Comparison of ENCODE assay signal across 16 cellular contexts in genomic region chr10:36448760-36449681, GRCh38.
DNase-seq lines count a peak whose midpoint lies in the region; ATAC-seq and TF ChIP-seq lines count a peak whose summit lies in the region.
"Had no signal": no experiment of that assay in that cellular context is flagged by ENCODE, and none has a peak within 500 bp of the region (broad histone marks: within the 10 kb centered on the region; RNA-seq: fewer than 3 reads in every experiment).

No MANE protein-coding gene starts in this region.

- H3K27ac Mint-ChIP-seq in chondrocyte (ENCODE audit: unreplicated experiment), result peak overlapping the region; percentile 20
- H3K27ac Mint-ChIP-seq: activated naive CD8-positive, alpha-beta T cell; naive B cell; T-helper 1 cell treated with Interleukin-12 subunit alpha and Interleukin-12 subunit beta and Interleukin-4 antibody, amounts not matched to agents 30 μg/mL and 1 μg/mL, for 36 hours had no signal

- no peaks in the 10 kb centered on the region for H3K9me3 Mint-ChIP-seq in chondrocyte (ENCODE audit: low read depth)
- H3K9me3 Mint-ChIP-seq: naive B cell had no signal

- H3K4me3 ChIP-seq in esophagus squamous epithelium (no peak overlapping the region), gastroesophageal sphincter (no peak overlapping the region)

- 61 to 64% methylated on average over 11 of the region's 11 CpGs for WGBS in esophagus squamous epithelium, 2 donors
- WGBS in gastroesophageal sphincter (ENCODE audit: low coverage in 1 of 2), 2 donors, result 77 to 92% methylated on average over 9 to 10 of the region's 11 CpGs

- no peak for TF ChIP-seq EP300 in gastroesophageal sphincter (IDR thresholded peaks at IDR 0.05)

- no peak for TF ChIP-seq CTCF in chondrocyte (IDR thresholded peaks at IDR 0.05)
- no peak for TF ChIP-seq CTCF in esophagus squamous epithelium (IDR thresholded peaks at IDR 0.05)
- no peak for TF ChIP-seq CTCF in gastroesophageal sphincter (IDR thresholded peaks at IDR 0.05)

- H3K27ac ChIP-seq in esophagus squamous epithelium (no peak overlapping the region), gastroesophageal sphincter (no peak overlapping the region)

- DNase-seq in COR-L47 (lab: John Stamatoyannopoulos, UW), result peak; percentile 4
- peak; percentile 9 for DNase-seq in HuH-7.5 (ENCODE audit: low spot score)
- DNase-seq in chondrocyte (ENCODE audit: low spot score), result no peak
- DNase-seq in left kidney (ENCODE audit: low read depth, low spot score), result peak; percentile 23
- no peak for DNase-seq in esophagus squamous epithelium (lab: John Stamatoyannopoulos, UW)
- DNase-seq in activated naive CD4-positive, alpha-beta T cell treated with Interleukin-2 at 50 U/mL for 16 hours, result no peak
- DNase-seq in A172 (ENCODE audit: low spot score), result no peak
- DNase-seq: dermis blood vessel endothelial cell; DND-41; naive B cell; NCI-H1048; NCI-H510A; stimulated activated CD4-positive, alpha-beta T cell treated with anti-CD3 and anti-CD28 coated beads, Interleukin-1b, Interleukin-23, amount 100 ng/mL, for 48 hours had no signal

- H3K4me1 ChIP-seq in esophagus squamous epithelium (no peaks in the 10 kb centered on the region), gastroesophageal sphincter (peaks cover 0 to 25% (median 0%) of the 10 kb centered on the region in 3 donors)

- no peaks in the 10 kb centered on the region for H3K9me3 ChIP-seq in esophagus squamous epithelium
- H3K9me3 ChIP-seq in gastroesophageal sphincter, result no peaks in the 10 kb centered on the region

- no peaks in the 10 kb centered on the region for H3K27me3 Mint-ChIP-seq in chondrocyte (ENCODE audit: low read depth)
- H3K27me3 Mint-ChIP-seq: activated naive CD8-positive, alpha-beta T cell; naive B cell had no signal

- H3K27me3 ChIP-seq in esophagus squamous epithelium (no peaks in the 10 kb centered on the region), gastroesophageal sphincter (no peaks in the 10 kb centered on the region)

- ATAC-seq in gastroesophageal sphincter, result no peak

- no peaks in the 10 kb centered on the region for H3K36me3 ChIP-seq in esophagus squamous epithelium
- H3K36me3 ChIP-seq in gastroesophageal sphincter, result no peaks in the 10 kb centered on the region

- intact Hi-C loops in esophagus squamous epithelium (cut with DNase I), result no loop called here

- TF ChIP-seq POLR2A in esophagus squamous epithelium (IDR thresholded peaks at IDR 0.05), result no peak
- TF ChIP-seq POLR2A in gastroesophageal sphincter (IDR thresholded peaks at IDR 0.05), result no peak

- no peak overlapping the region for H3K4me3 Mint-ChIP-seq in chondrocyte (ENCODE audit: unreplicated experiment)
- H3K4me3 Mint-ChIP-seq: activated naive CD8-positive, alpha-beta T cell; naive B cell; T-helper 1 cell treated with Interleukin-12 subunit alpha and Interleukin-12 subunit beta and Interleukin-4 antibody, amounts not matched to agents 30 μg/mL and 1 μg/mL, for 36 hours had no signal

- peaks cover 38% of the 10 kb centered on the region for H3K4me1 Mint-ChIP-seq in chondrocyte (ENCODE audit: low read depth)
- H3K4me1 Mint-ChIP-seq: naive B cell had no signal

- H3K36me3 Mint-ChIP-seq in chondrocyte (ENCODE audit: low read depth), result no peaks in the 10 kb centered on the region
- H3K36me3 Mint-ChIP-seq: activated naive CD8-positive, alpha-beta T cell; naive B cell had no signal

Comparison
In these comparisons a context has a peak if more than half of its experiments do, and no peak if none do; other contexts are left out.
1. DNase-seq: peak in COR-L47 (single experiment), HuH-7.5 (single experiment) and left kidney (single experiment); none in chondrocyte (single experiment), esophagus squamous epithelium (single experiment), activated naive CD4-positive, alpha-beta T cell treated with Interleukin-2 at 50 U/mL for 16 hours (single experiment) and A172 (single experiment).